Comparison of ENCODE assay signal across 1 cellular context in genomic region chr14:105424861-105425260, GRCh38.
TF ChIP-seq lines count a peak whose summit lies in the region.

No MANE protein-coding gene starts in this region.

TF ChIP-seq in GM12878, 131 proteins besides CTCF, POLR2A, EP300 and RAD21:
- TF ChIP-seq SMARCA5 (IDR thresholded peaks at IDR 0.05) = no peak
